1 cellular context compared by ENCODE assay signal in genomic region chr17:57368637-57369336, GRCh38.
TF ChIP-seq lines count a peak whose summit lies in the region.

No MANE protein-coding gene starts in this region.

TF ChIP-seq in HepG2, 621 proteins besides CTCF, POLR2A, EP300 and RAD21 (continued from another document):
- TF ChIP-seq ZHX1 (CRISPR knock-in tag; IDR thresholded peaks at IDR 0.05; ENCODE audit: low read depth) = no peak
- no peak for TF ChIP-seq TOE1 (CRISPR knock-in tag; IDR thresholded peaks at IDR 0.05)
- no peak for TF ChIP-seq ZNF556 (CRISPR knock-in tag; IDR thresholded peaks at IDR 0.05; ENCODE audit: borderline replicate concordance)
- TF ChIP-seq ATF7 (IDR thresholded peaks at IDR 0.05) = peak; percentile 43; the same call in 1 of the 2 replicates
- no peak for TF ChIP-seq ATF7 (CRISPR knock-in tag; IDR thresholded peaks at IDR 0.05)
- peak; percentile 92 for TF ChIP-seq CREB1 (IDR thresholded peaks at IDR 0.05)
- TF ChIP-seq CREB1 (CRISPR knock-in tag; IDR thresholded peaks at IDR 0.05) = no peak
- TF ChIP-seq, protein P1, sequence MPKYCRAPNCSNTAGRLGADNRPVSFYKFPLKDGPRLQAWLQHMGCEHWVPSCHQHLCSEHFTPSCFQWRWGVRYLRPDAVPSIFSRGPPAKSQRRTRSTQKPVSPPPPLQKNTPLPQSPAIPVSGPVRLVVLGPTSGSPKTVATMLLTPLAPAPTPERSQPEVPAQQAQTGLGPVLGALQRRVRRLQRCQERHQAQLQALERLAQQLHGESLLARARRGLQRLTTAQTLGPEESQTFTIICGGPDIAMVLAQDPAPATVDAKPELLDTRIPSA (CRISPR knock-in tag; IDR thresholded peaks at IDR 0.05; ENCODE audit: borderline replicate concordance) = 0 out of 2 replicates have a peak, but pooled peaks have one; percentile 52
